Comparison of ENCODE assay signal across 28 cellular contexts in genomic region chr10:2208106-2208505, GRCh38.
"Had no signal": no experiment of that assay in that cellular context is flagged by ENCODE, and none has a peak within 500 bp of the region (broad histone marks: within the 10 kb centered on the region; RNA-seq: fewer than 3 reads in every experiment).

No MANE protein-coding gene starts in this region.

- H3K4me3 Mint-ChIP-seq: naive thymus-derived CD8-positive, alpha-beta T cell; nephron progenitor cell; stimulated activated effector memory CD8-positive, alpha-beta T cell treated with anti-CD3 and anti-CD28 coated beads, Interleukin-12 subunit alpha, Interleukin-12 subunit beta, amount 100 ng/mL, for 72 hours had no signal

- H3K27me3 ChIP-seq: hepatocyte, ovary, tibial nerve, upper lobe of left lung had no signal

- H3K36me3 Mint-ChIP-seq: naive thymus-derived CD8-positive, alpha-beta T cell; stimulated activated effector memory CD8-positive, alpha-beta T cell treated with anti-CD3 and anti-CD28 coated beads, Interleukin-12 subunit alpha, Interleukin-12 subunit beta, amount 100 ng/mL, for 72 hours had no signal

- H2AFZ ChIP-seq: hepatocyte had no signal

- H3K4me1 ChIP-seq: gastroesophageal sphincter, heart left ventricle, left lung, psoas muscle, sigmoid colon, stomach, tibial nerve, upper lobe of left lung had no signal

- H3K27ac ChIP-seq: gastroesophageal sphincter, heart left ventricle, hepatocyte, left lung, ovary, psoas muscle, sigmoid colon, stomach, thoracic aorta, tibial nerve, upper lobe of left lung had no signal

- H3K4me2 ChIP-seq: hepatocyte had no signal

- H3K4me3 ChIP-seq: gastroesophageal sphincter, heart left ventricle, hepatocyte, left lung, ovary, psoas muscle, sigmoid colon, stomach, thoracic aorta, tibial nerve, upper lobe of left lung had no signal

- H3K27ac Mint-ChIP-seq: nephron progenitor cell; stimulated activated effector memory CD8-positive, alpha-beta T cell treated with anti-CD3 and anti-CD28 coated beads, Interleukin-12 subunit alpha, Interleukin-12 subunit beta, amount 100 ng/mL, for 72 hours had no signal

- H3K4me1 Mint-ChIP-seq: naive thymus-derived CD8-positive, alpha-beta T cell; stimulated activated effector memory CD8-positive, alpha-beta T cell treated with anti-CD3 and anti-CD28 coated beads, Interleukin-12 subunit alpha, Interleukin-12 subunit beta, amount 100 ng/mL, for 72 hours had no signal

- H3K79me2 ChIP-seq: hepatocyte had no signal

- ATAC-seq: esophagus mucosa; gastroesophageal sphincter; heart left ventricle; left cardiac atrium; left lung; naive thymus-derived CD8-positive, alpha-beta T cell; psoas muscle; right cardiac atrium; stimulated activated effector memory CD8-positive, alpha-beta T cell treated with anti-CD3 and anti-CD28 coated beads, Interleukin-12 subunit alpha, Interleukin-12 subunit beta, amount 100 ng/mL, for 72 hours had no signal

- H3K36me3 ChIP-seq: gastroesophageal sphincter, heart left ventricle, left lung, ovary, sigmoid colon, stomach, thoracic aorta, tibial nerve, upper lobe of left lung had no signal

- DNase-seq: cortex of kidney; effector CD4-positive, alpha-beta T cell; foreskin fibroblast; heart left ventricle; left cardiac atrium; left lung; mesendoderm; naive thymus-derived CD8-positive, alpha-beta T cell; nephron progenitor cell; nucleus accumbens; ovary; posterior cingulate gyrus; psoas muscle; right cardiac atrium; sigmoid colon; stimulated activated CD4-positive, alpha-beta T cell treated with anti-CD3 and anti-CD28 coated beads, Interleukin-2, amount 100 ng/mL, for 24 hours; stimulated activated CD4-positive, alpha-beta T cell treated with anti-CD3 and anti-CD28 coated beads, Interleukin-4, amount 100 ng/mL, for 24 hours; stimulated activated naive CD4-positive, alpha-beta T cell treated with Interleukin-2 at 50 U/mL for 16 hours; stomach; upper lobe of left lung had no signal

- H3K9me3 ChIP-seq: gastroesophageal sphincter, left lung, ovary, psoas muscle, sigmoid colon, stomach, thoracic aorta, tibial nerve, upper lobe of left lung had no signal

- FAIRE-seq: islet of Langerhans, urothelium cell line had no signal
